In the genomic region with DNA sequence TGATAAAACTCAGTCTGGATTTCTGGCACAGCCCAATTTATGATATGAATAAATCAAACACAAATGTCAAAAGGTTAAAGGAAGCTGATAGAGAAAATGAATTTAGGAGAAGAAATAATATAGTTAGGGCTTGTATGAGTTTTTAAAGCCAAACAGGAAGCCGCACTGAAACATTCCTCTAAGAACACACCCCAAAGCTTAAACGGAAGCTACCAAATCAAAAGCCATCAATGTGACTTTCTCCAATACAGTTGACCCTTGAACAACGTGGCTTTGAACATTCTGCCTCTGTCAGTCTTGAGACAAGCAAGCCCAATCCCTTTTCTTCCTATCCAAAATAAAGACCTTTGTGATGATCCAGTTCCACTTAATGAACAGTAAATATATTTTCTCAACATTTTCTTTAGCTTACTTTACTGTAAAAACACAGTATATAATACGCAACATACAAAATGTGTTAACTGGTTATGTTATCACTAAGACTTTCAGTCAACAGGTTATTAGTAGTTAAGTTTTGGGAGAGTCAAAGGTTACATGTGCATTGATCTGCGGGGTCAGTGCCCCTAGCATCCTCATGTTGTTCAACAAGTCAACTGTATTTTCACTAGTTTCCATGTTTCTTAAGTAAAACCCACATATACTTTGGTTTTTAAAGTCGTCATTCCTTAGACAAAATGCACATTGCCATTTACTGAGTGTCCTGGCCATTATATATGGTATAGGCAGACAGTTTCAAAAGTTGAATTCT, we compare ENCODE assay signal across 19 cellular contexts. TPM values are rescaled to one million over a fixed set of nuclear protein-coding genes. Genes with fewer than 3 reads are reported as not detected.
DNase-seq lines count a peak whose midpoint lies in the region; ATAC-seq and TF ChIP-seq lines count a peak whose summit lies in the region.
"Had no signal": no experiment of that assay in that cellular context is flagged by ENCODE, and none has a peak within 500 bp of the region (broad histone marks: within the 10 kb centered on the region; RNA-seq: fewer than 3 reads in every experiment).

No MANE protein-coding gene starts in this region.

- peaks cover 66% of the 10 kb centered on the region for H3K4me1 Mint-ChIP-seq in activated naive CD4-positive, alpha-beta T cell treated with anti-CD3 and anti-CD28 coated beads, Interleukin-2, amount 10 ng/mL, durations not matched to agents 7 days and 5 days
- H3K4me1 Mint-ChIP-seq in activated naive CD8-positive, alpha-beta T cell (ENCODE audit: low read depth) = peaks cover 71% of the 10 kb centered on the region
- peaks cover 2% of the 10 kb centered on the region for H3K4me1 Mint-ChIP-seq in mesothelial cell of epicardium

- peaks cover 97% of the 10 kb centered on the region for H3K79me2 ChIP-seq in hepatocyte

- no peak overlapping the region for H3K4me3 Mint-ChIP-seq in activated naive CD4-positive, alpha-beta T cell treated with anti-CD3 and anti-CD28 coated beads, Interleukin-2, amount 10 ng/mL, durations not matched to agents 7 days and 5 days
- H3K4me3 Mint-ChIP-seq in activated naive CD8-positive, alpha-beta T cell = peak overlapping the region; percentile 57
- no peak overlapping the region for H3K4me3 Mint-ChIP-seq in mesothelial cell of epicardium

- H2AFZ ChIP-seq in hepatocyte = no peak overlapping the region

- no peaks in the 10 kb centered on the region for H3K27me3 ChIP-seq in hepatocyte
- H3K27me3 ChIP-seq: heart right ventricle had no signal

- H3K27ac ChIP-seq in hepatocyte = no peak overlapping the region
- H3K27ac ChIP-seq: heart right ventricle had no signal

- WGBS in hepatocyte (ENCODE audit: low lambda C conversion rate, missing lambda C conversion rate) = 75% methylated on average over 6 of the region's 6 CpGs

- H3K4me3 ChIP-seq in hepatocyte = no peak overlapping the region
- H3K4me3 ChIP-seq: heart right ventricle had no signal

- peaks cover 86% of the 10 kb centered on the region for H4K20me1 ChIP-seq in hepatocyte (ENCODE audit: insufficient read depth, poor library complexity, severe bottlenecking)

- no peak for TF ChIP-seq CTCF in mesothelial cell of epicardium (IDR thresholded peaks at IDR 0.05; ENCODE audit: unreplicated experiment)
- TF ChIP-seq CTCF in hepatocyte (IDR thresholded peaks at IDR 0.05; ENCODE audit: poor library complexity) = no peak

- ATAC-seq in HG02973 (IDR thresholded peaks at IDR 0.05; ENCODE audit: unreplicated experiment) = no peak
- ATAC-seq: heart right ventricle, left ventricle myocardium superior had no signal

- no peaks in the 10 kb centered on the region for H3K9me2 ChIP-seq in hepatocyte (replicated peaks; ENCODE audit: insufficient read depth)

- H3K27me3 Mint-ChIP-seq in activated naive CD4-positive, alpha-beta T cell treated with anti-CD3 and anti-CD28 coated beads, Interleukin-2, amount 10 ng/mL, durations not matched to agents 7 days and 5 days = no peaks in the 10 kb centered on the region
- H3K27me3 Mint-ChIP-seq in activated naive CD8-positive, alpha-beta T cell = no peaks in the 10 kb centered on the region
- H3K27me3 Mint-ChIP-seq in mesothelial cell of epicardium (ENCODE audit: low read depth) = no peaks in the 10 kb centered on the region

- CTCF ChIA-PET in activated naive CD4-positive, alpha-beta T cell treated with anti-CD3 and anti-CD28 coated beads, Interleukin-2, amount 10 ng/mL, durations not matched to agents 7 days and 5 days (lab: Charles Lee) = interaction anchor here (0.6 kb wide), 1 partner anchor 207 kb away, joined by 3 read pairs; no protein-coding TSS in a partner anchor

- DNase-seq in activated naive CD4-positive, alpha-beta T cell treated with anti-CD3 and anti-CD28 coated beads, Interleukin-2, amount 10 ng/mL, durations not matched to agents 7 days and 5 days = no peak
- no peak for DNase-seq in activated naive CD4-positive, alpha-beta T cell (lab: John Stamatoyannopoulos, UW)
- no peak for DNase-seq in mesothelial cell of epicardium (ENCODE audit: low spot score in 2 of 2, unreplicated experiment in 2 of 2)
- no peak for DNase-seq in DMS 273 treated with DMSO at 0.1 percent for 48 hours (lab: John Stamatoyannopoulos, UW)
- no peak for DNase-seq in hepatocyte (ENCODE audit: low spot score)
- DNase-seq in H4 (ENCODE audit: low spot score) = no peak
- DNase-seq: activated T-cell treated with anti-CD3 and anti-CD28 coated beads, Interleukin-2, amount 50 U/mL, for 48 hours; C1 segment of cervical spinal cord; heart right ventricle; left ventricle myocardium superior; NCI-H1417; NCI-H524; nucleus accumbens; retina; stimulated activated CD8-positive, alpha-beta memory T cell treated with anti-CD3 and anti-CD28 coated beads, Interleukin-4, amount 100 ng/mL, for 48 hours; substantia nigra; SW 1271 had no signal

- peak overlapping the region; percentile 59 for H3K27ac Mint-ChIP-seq in activated naive CD4-positive, alpha-beta T cell treated with anti-CD3 and anti-CD28 coated beads, Interleukin-2, amount 10 ng/mL, durations not matched to agents 7 days and 5 days
- H3K27ac Mint-ChIP-seq in activated naive CD8-positive, alpha-beta T cell = peak overlapping the region; percentile 68
- peak overlapping the region; percentile 27 for H3K27ac Mint-ChIP-seq in mesothelial cell of epicardium

- no peaks in the 10 kb centered on the region for H3K9me3 Mint-ChIP-seq in activated naive CD4-positive, alpha-beta T cell treated with anti-CD3 and anti-CD28 coated beads, Interleukin-2, amount 10 ng/mL, durations not matched to agents 7 days and 5 days
- no peaks in the 10 kb centered on the region for H3K9me3 Mint-ChIP-seq in activated naive CD8-positive, alpha-beta T cell (ENCODE audit: low read depth)
- H3K9me3 Mint-ChIP-seq in mesothelial cell of epicardium = no peaks in the 10 kb centered on the region

- no peak overlapping the region for H3K4me2 ChIP-seq in hepatocyte

- no peaks in the 10 kb centered on the region for H3K9me3 ChIP-seq in hepatocyte (ENCODE audit: low read depth)
- H3K9me3 ChIP-seq: heart right ventricle had no signal

- peaks cover 79% of the 10 kb centered on the region for H3K36me3 Mint-ChIP-seq in activated naive CD4-positive, alpha-beta T cell treated with anti-CD3 and anti-CD28 coated beads, Interleukin-2, amount 10 ng/mL, durations not matched to agents 7 days and 5 days
- peaks cover 17% of the 10 kb centered on the region for H3K36me3 Mint-ChIP-seq in activated naive CD8-positive, alpha-beta T cell
- peaks cover 52% of the 10 kb centered on the region for H3K36me3 Mint-ChIP-seq in mesothelial cell of epicardium

- H3K4me1 ChIP-seq in hepatocyte (ENCODE audit: insufficient read depth) = no peaks in the 10 kb centered on the region

- peaks cover 4% of the 10 kb centered on the region for H3K36me3 ChIP-seq in hepatocyte (replicated peaks; ENCODE audit: insufficient read depth, low read depth)

RNA-seq across cellular contexts. Expression of gene SERBP1, which starts 11.2 kb away (rescaled TPM):
- total RNA-seq in mesothelial cell of epicardium (248 to 259 TPM (median 255 TPM) in 3 replicates), hepatocyte (178 and 194 TPM in 2 replicates)
- 102 and 104 TPM in 2 replicates for polyA plus RNA-seq in hepatocyte
- 263 and 300 TPM in 2 replicates for total RNA-seq in H4 (2014; rRNA removed; shearing (Covaris generic))
